20 cellular contexts compared by ENCODE assay signal in genomic region chr14:76117789-76118188, GRCh38. TPM values are rescaled to one million over a fixed set of nuclear protein-coding genes. Genes with fewer than 3 reads are reported as not detected.
A peak's percentile ranks its signal among the peaks of the same experiment; 100 is the strongest.
DNase-seq lines count a peak whose midpoint lies in the region; ATAC-seq and TF ChIP-seq lines count a peak whose summit lies in the region.
"Had no signal": no experiment of that assay in that cellular context is flagged by ENCODE, and none has a peak within 500 bp of the region (broad histone marks: within the 10 kb centered on the region; RNA-seq: fewer than 3 reads in every experiment).

No MANE protein-coding gene starts in this region.

- ATAC-seq in SK-N-SH treated with all-trans-retinoic acid at 6 μM for 48 hours, result peak; percentile 20; the same call in 1 of the 3 replicates
- ATAC-seq in GM18867 (IDR thresholded peaks at IDR 0.05; ENCODE audit: unreplicated experiment), result no peak
- ATAC-seq: naive thymus-derived CD4-positive, alpha-beta T cell; T-helper 17 cell had no signal

- TF ChIP-seq EP300 in ovary (IDR thresholded peaks at IDR 0.05), result no peak

- no peak for TF ChIP-seq CTCF in ovary (IDR thresholded peaks at IDR 0.05)

- no peaks in the 10 kb centered on the region for H3K36me3 ChIP-seq in ovary
- H3K36me3 ChIP-seq: BLaER1 treated with 17β-estradiol and CSF1 and Interleukin-3, amounts not matched to agents 10 nM and 100 nM had no signal

- H3K27me3 ChIP-seq in ovary, result no peaks in the 10 kb centered on the region
- H3K27me3 ChIP-seq: BLaER1 treated with 17β-estradiol and CSF1 and Interleukin-3, amounts not matched to agents 10 nM and 100 nM had no signal

- no peak overlapping the region for H3K27ac ChIP-seq in ovary
- H3K27ac ChIP-seq: BLaER1 treated with 17β-estradiol and CSF1 and Interleukin-3, amounts not matched to agents 10 nM and 100 nM; parathyroid adenoma; VCaP had no signal

- DNase-seq in COLO668 (lab: John Stamatoyannopoulos, UW; ENCODE audit: unreplicated experiment), result peak; percentile 57
- peak; percentile 45 for DNase-seq in NCI-H128 (lab: John Stamatoyannopoulos, UW; ENCODE audit: unreplicated experiment)
- peak; percentile 93 for DNase-seq in NCI-H2227 (lab: John Stamatoyannopoulos, UW; ENCODE audit: unreplicated experiment)
- DNase-seq in HUDEP-2 (lab: John Stamatoyannopoulos, UW; ENCODE audit: unreplicated experiment in 76 of 76), result no peak
- no peak for DNase-seq in ovary
- no peak for DNase-seq in activated CD4-positive, CD25-positive, alpha-beta regulatory T cell treated with anti-CD3 and anti-CD28 coated beads, Interleukin-2, amount 50 U/mL, for 72 hours
- DNase-seq: activated CD4-positive, alpha-beta memory T cell treated with anti-CD3 and anti-CD28 coated beads for 36 hours; activated naive CD4-positive, alpha-beta T cell treated with anti-CD3 and anti-CD28 coated beads, Interleukin-2, amount 10 ng/mL, durations not matched to agents 7 days and 5 days; anterior cingulate cortex; central memory CD4-positive, alpha-beta T cell; HFFc6; naive thymus-derived CD4-positive, alpha-beta T cell; SHP77; stimulated activated CD4-positive, alpha-beta T cell treated with anti-CD3 and anti-CD28 coated beads, Interleukin-2, amount 100 ng/mL, for 48 hours; T-helper 17 cell had no signal

- no peaks in the 10 kb centered on the region for H3K9me3 ChIP-seq in ovary

- H3K4me3 ChIP-seq in ovary, result no peak overlapping the region
- H3K4me3 ChIP-seq: BLaER1 treated with 17β-estradiol and CSF1 and Interleukin-3, amounts not matched to agents 10 nM and 100 nM had no signal

- TF ChIP-seq POLR2A in ovary (IDR thresholded peaks at IDR 0.05), result no peak

- 15 to 26% (median 19%) methylated on average over 9 of the region's 9 CpGs for WGBS in ovary, 3 donors

- intact Hi-C loops in ovary (cut with DNase I), result no loop called here

- H3K4me1 ChIP-seq in ovary (ENCODE audit: insufficient read depth), result no peaks in the 10 kb centered on the region
- H3K4me1 ChIP-seq: BLaER1 treated with 17β-estradiol and CSF1 and Interleukin-3, amounts not matched to agents 10 nM and 100 nM; parathyroid adenoma had no signal

TF ChIP-seq in SK-N-SH treated with all-trans-retinoic acid at 6 μM for 48 hours, 23 proteins besides CTCF, POLR2A, EP300 and RAD21:
- TF ChIP-seq TOX (CRISPR knock-in tag; IDR thresholded peaks at IDR 0.05; ENCODE audit: borderline replicate concordance) (no peak), ZC3H10 (CRISPR knock-in tag; IDR thresholded peaks at IDR 0.05) (no peak), OSR1 (CRISPR knock-in tag; IDR thresholded peaks at IDR 0.05) (no peak), ZNF565 (CRISPR knock-in tag; conservative IDR thresholded peaks at IDR 0.05; ENCODE audit: low read depth) (no peak), TSHZ2 (CRISPR knock-in tag; IDR thresholded peaks at IDR 0.05) (0 out of 2 replicates have a peak, but pooled peaks have one; percentile 24), ZFP3 (CRISPR knock-in tag; IDR thresholded peaks at IDR 0.05) (no peak), TCF4 (CRISPR knock-in tag; IDR thresholded peaks at IDR 0.05; ENCODE audit: borderline replicate concordance) (peak; percentile 52; the same call in 1 of the 2 replicates), RARB (CRISPR knock-in tag; IDR thresholded peaks at IDR 0.05) (no peak), GLIS3 (CRISPR knock-in tag; IDR thresholded peaks at IDR 0.05) (no peak), ESRRG (CRISPR knock-in tag; IDR thresholded peaks at IDR 0.05) (no peak), ZNF70 (CRISPR knock-in tag; IDR thresholded peaks at IDR 0.05) (no peak)
TF ChIP-seq in SK-N-SH treated with all-trans-retinoic acid at 6 μM for 48 hours: peak in this region for 2.

RNA-seq across cellular contexts. Expression of gene GPATCH2L, which starts 33.9 kb away (rescaled TPM):
- total RNA-seq in ovary, result 10 to 100 TPM; 32.5 to 52.5 (median 38.0) TPM
- polyA plus RNA-seq in ovary, result 10 to 100 TPM in 1 of 2 donors, 1 to 10 TPM in 1; 7.0 to 15.3 TPM

Comparison
In these comparisons a context has a peak if more than half of its experiments do, and no peak if none do; other contexts are left out.
1. DNase-seq: peak in COLO668 (single experiment), NCI-H128 (single experiment) and NCI-H2227 (single experiment); none in HUDEP-2 (0 of 76), ovary (0 of 5) and activated CD4-positive, CD25-positive, alpha-beta regulatory T cell treated with anti-CD3 and anti-CD28 coated beads, Interleukin-2, amount 50 U/mL, for 72 hours (single experiment).